17 cellular contexts compared by ENCODE assay signal in the genomic region with DNA sequence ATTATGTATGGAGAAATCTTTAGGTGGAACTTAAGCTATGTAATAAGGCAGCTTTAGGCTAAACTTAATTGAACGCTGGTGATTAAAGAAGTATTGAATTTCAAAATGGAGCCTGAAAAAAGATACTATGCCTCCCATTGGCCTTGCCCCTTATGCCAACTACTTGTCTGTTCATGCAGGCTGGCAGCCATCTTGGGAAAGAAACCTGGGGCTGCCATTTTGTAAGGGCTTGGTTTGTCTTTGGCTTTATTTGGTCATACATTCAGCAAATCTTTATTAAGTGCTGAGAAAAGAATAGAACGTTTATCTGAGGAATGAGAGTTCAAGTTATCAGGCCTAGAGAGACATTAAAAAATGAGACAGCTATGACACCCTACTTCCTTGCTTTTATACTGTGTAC.
DNase-seq lines count a peak whose midpoint lies in the region; ATAC-seq and TF ChIP-seq lines count a peak whose summit lies in the region.
"Had no signal": no experiment of that assay in that cellular context is flagged by ENCODE, and none has a peak within 500 bp of the region (broad histone marks: within the 10 kb centered on the region; RNA-seq: fewer than 3 reads in every experiment).

No MANE protein-coding gene starts in this region.

- peaks cover 8% of the 10 kb centered on the region for H3K9me3 Mint-ChIP-seq in chondrocyte (ENCODE audit: low read depth)
- H3K9me3 Mint-ChIP-seq: H9 had no signal

- H3K4me1 ChIP-seq in HCT116 (ENCODE audit: control insufficient read depth in 1 of 2, insufficient read depth in 2 of 2, low read length in 2 of 2) (no peaks in the 10 kb centered on the region), neuron (ENCODE audit: insufficient read depth, low read length) (no peaks in the 10 kb centered on the region), upper lobe of right lung (no peaks in the 10 kb centered on the region)
- H3K4me1 ChIP-seq: BLaER1, Caco-2 had no signal

- H3K4me2 ChIP-seq in HCT116 (ENCODE audit: low read length): no peak overlapping the region
- H3K4me2 ChIP-seq: BLaER1 had no signal

- CTCF ChIA-PET in HCT116 (lab: Charles Lee): no interaction called here

- H3K27me3 ChIP-seq in HCT116 (ENCODE audit: insufficient read depth, low read length) (no peaks in the 10 kb centered on the region), neuron (ENCODE audit: insufficient read depth, low read length) (no peaks in the 10 kb centered on the region), upper lobe of right lung (no peaks in the 10 kb centered on the region)
- H3K27me3 ChIP-seq: BLaER1 had no signal

- ATAC-seq in HCT116 (no peak), GM21786 (IDR thresholded peaks at IDR 0.05; ENCODE audit: unreplicated experiment) (no peak), upper lobe of right lung (no peak)
- ATAC-seq: CD8-positive, alpha-beta T cell had no signal

- BruUV-seq in HCT116 (replicated peaks; lab: Mats Ljungman, UMichigan): no TSS peak

- H4K20me1 ChIP-seq in HCT116 (ENCODE audit: insufficient read depth): no peaks in the 10 kb centered on the region
- H4K20me1 ChIP-seq: BLaER1 had no signal

- no peak for DNase-seq in HCT116 (ENCODE audit: low read depth, low spot score)
- DNase-seq in chondrocyte (ENCODE audit: low spot score): no peak
- DNase-seq in NAMALWA (ENCODE audit: low spot score): no peak
- DNase-seq in upper lobe of right lung: no peak
- DNase-seq: Caco-2; CD4-positive, CD25-positive, alpha-beta regulatory T cell; CD8-positive, alpha-beta T cell; DMS153; DND-41; GM23248; H9; HFFc6 had no signal

- H3K36me3 ChIP-seq in HCT116 (ENCODE audit: control insufficient read depth in 1 of 2, insufficient read depth in 2 of 2, low read length in 2 of 2): no peaks in the 10 kb centered on the region
- no peaks in the 10 kb centered on the region for H3K36me3 ChIP-seq in neuron (ENCODE audit: insufficient read depth, low read length)
- H3K36me3 ChIP-seq in upper lobe of right lung: no peaks in the 10 kb centered on the region

- TF ChIP-seq CTCF in HCT116 (IDR thresholded peaks at IDR 0.05 in 2 of 3, conservative IDR thresholded peaks at IDR 0.05 in 1 of 3; ENCODE audit: borderline replicate concordance in 1 of 3, insufficient read depth in 1 of 3, low read depth in 2 of 3, low read length in 2 of 3): no peak
- TF ChIP-seq CTCF in chondrocyte (IDR thresholded peaks at IDR 0.05): no peak
- no peak for TF ChIP-seq CTCF in upper lobe of right lung (IDR thresholded peaks at IDR 0.05)

- H3K36me3 Mint-ChIP-seq in chondrocyte (ENCODE audit: low read depth): no peaks in the 10 kb centered on the region
- H3K36me3 Mint-ChIP-seq: CD4-positive, CD25-positive, alpha-beta regulatory T cell; CD8-positive, alpha-beta T cell had no signal

- no peak overlapping the region for H3K4me3 ChIP-seq in HCT116 (replicated peaks in 1 of 2; ENCODE audit: low read depth in 1 of 2, low read length in 2 of 2)
- no peak overlapping the region for H3K4me3 ChIP-seq in neuron (ENCODE audit: low read length)
- H3K4me3 ChIP-seq in upper lobe of right lung: no peak overlapping the region
- H3K4me3 ChIP-seq: BLaER1, GM23248 had no signal

- peak overlapping the region; percentile 55 for H2AFZ ChIP-seq in HCT116 (ENCODE audit: low read depth, low read length, poor library complexity, severe bottlenecking)
- peak overlapping the region; percentile 72 for H2AFZ ChIP-seq in neuron (ENCODE audit: low read depth, low read length)
- H2AFZ ChIP-seq: GM23248 had no signal

- H3K27ac ChIP-seq in HCT116 (ENCODE audit: low read depth, low read length): no peak overlapping the region
- H3K27ac ChIP-seq in upper lobe of right lung: no peak overlapping the region
- H3K27ac ChIP-seq: BLaER1, C4-2B, GM23248 had no signal

- POLR2A ChIA-PET in HCT116 (lab: Charles Lee): no interaction called here

- H3K9ac ChIP-seq in HCT116 (ENCODE audit: low read length): no peak overlapping the region
- H3K9ac ChIP-seq: BLaER1, GM23248 had no signal

- TF ChIP-seq RAD21 in HCT116 (IDR thresholded peaks at IDR 0.05; ENCODE audit: low read depth): no peak

- H3K9me3 ChIP-seq in HCT116 (ENCODE audit: control insufficient read depth in 1 of 2, insufficient read depth in 1 of 2, low read depth in 1 of 2, low read length in 2 of 2) (no peaks in the 10 kb centered on the region), neuron (ENCODE audit: low read length) (no peaks in the 10 kb centered on the region), upper lobe of right lung (no peaks in the 10 kb centered on the region)
- H3K9me3 ChIP-seq: Caco-2 had no signal

- no peak overlapping the region for H3K4me3 Mint-ChIP-seq in chondrocyte (ENCODE audit: unreplicated experiment)
- H3K4me3 Mint-ChIP-seq: B cell; CD4-positive, CD25-positive, alpha-beta regulatory T cell; CD8-positive, alpha-beta T cell; H9; HFFc6 had no signal

- peaks cover 15% of the 10 kb centered on the region for H3K4me1 Mint-ChIP-seq in chondrocyte (ENCODE audit: low read depth)
- H3K4me1 Mint-ChIP-seq: B cell; CD4-positive, CD25-positive, alpha-beta regulatory T cell; H9 had no signal

- intact Hi-C loops in HCT116 (cut with micrococcal nuclease) (no loop called here), upper lobe of right lung (cut with DNase I) (no loop called here)

- no peak for TF ChIP-seq POLR2A in HCT116 (IDR thresholded peaks at IDR 0.05; ENCODE audit: borderline replicate concordance, extremely low read depth, insufficient read depth, insufficient read length)

- no peaks in the 10 kb centered on the region for H3K27me3 Mint-ChIP-seq in chondrocyte (ENCODE audit: low read depth)
- H3K27me3 Mint-ChIP-seq: B cell had no signal

- H3K9me2 ChIP-seq in HCT116 (ENCODE audit: insufficient read depth): no peaks in the 10 kb centered on the region

- RAD21 ChIA-PET in HCT116 (lab: Charles Lee; ENCODE audit: low non-redundant PET in 1 of 2, low total read pairs in 2 of 2, uncharacterized antibody in 2 of 2, unreplicated experiment in 2 of 2): no interaction called here

- H3K79me2 ChIP-seq in HCT116 (ENCODE audit: insufficient read depth, low read length): no peaks in the 10 kb centered on the region

- peak overlapping the region; percentile 19 for H3K27ac Mint-ChIP-seq in chondrocyte (ENCODE audit: unreplicated experiment)
- H3K27ac Mint-ChIP-seq: B cell; CD4-positive, CD25-positive, alpha-beta regulatory T cell; CD8-positive, alpha-beta T cell; H9; HFFc6 had no signal

TF ChIP-seq in HCT116, 20 proteins besides CTCF, POLR2A, EP300 and RAD21:
- TF ChIP-seq JUND (IDR thresholded peaks at IDR 0.05): no peak
- peak; percentile 73 for TF ChIP-seq YY1 (IDR thresholded peaks at IDR 0.05; ENCODE audit: extremely low read depth, insufficient replicate concordance, low read depth, low read length)
